29 cellular contexts compared by ENCODE assay signal in the genomic region with DNA sequence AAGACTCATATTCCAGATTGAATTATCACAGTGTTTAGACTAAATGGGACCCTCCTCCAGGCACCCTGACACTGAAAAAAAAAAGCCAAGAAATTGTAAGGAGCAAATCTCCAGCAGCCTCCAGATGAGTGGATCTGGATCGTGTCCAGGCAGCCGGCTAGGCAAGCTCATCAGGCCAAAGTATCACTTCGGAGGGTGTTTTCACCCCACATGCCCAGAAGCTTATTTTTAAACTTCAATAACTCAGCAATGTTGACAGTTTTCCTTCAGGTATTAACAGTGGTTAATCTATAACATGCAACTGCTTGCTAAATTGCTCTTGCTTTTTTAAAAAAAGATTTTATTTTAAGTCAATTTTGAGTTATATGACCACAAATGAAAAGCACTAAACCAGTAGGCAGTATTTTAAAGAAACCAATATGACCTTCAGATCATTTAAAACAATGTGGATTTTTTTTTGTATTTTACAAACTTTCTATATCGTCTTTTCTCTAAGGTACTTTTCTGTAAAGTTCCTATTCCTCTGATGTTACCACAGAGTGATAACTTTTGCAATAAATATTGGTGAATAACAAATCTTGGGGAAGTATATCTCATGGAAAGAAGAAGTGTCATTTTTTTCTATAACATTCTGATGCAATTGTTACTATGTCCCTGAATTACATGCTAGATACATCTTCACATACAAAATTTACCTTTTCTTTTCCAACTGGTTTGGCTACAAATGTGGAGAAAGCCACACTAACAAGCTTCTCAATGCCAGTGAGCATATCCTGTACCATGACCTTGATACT. TPM values are rescaled to one million over a fixed set of nuclear protein-coding genes. Genes with fewer than 3 reads are reported as not detected.
DNase-seq lines count a peak whose midpoint lies in the region; ATAC-seq and TF ChIP-seq lines count a peak whose summit lies in the region.
"Had no signal": no experiment of that assay in that cellular context is flagged by ENCODE, and none has a peak within 500 bp of the region (broad histone marks: within the 10 kb centered on the region; RNA-seq: fewer than 3 reads in every experiment).

No MANE protein-coding gene starts in this region.

- H3K4me3 ChIP-seq in Peyer's patch, result no peak overlapping the region
- H3K4me3 ChIP-seq in thyroid gland (replicated peaks in 1 of 3), result no peak overlapping the region
- H3K4me3 ChIP-seq: colonic mucosa, esophagus muscularis mucosa, gastrocnemius medialis, psoas muscle, SJSA1, skin epidermis had no signal

- DNase-seq in DMS79 treated with DMSO at 0.1 percent for 48 hours (lab: John Stamatoyannopoulos, UW) (peak; percentile 5), DMS79 (lab: John Stamatoyannopoulos, UW) (no peak), Peyer's patch (peak in 2 of 3 donors; percentile 58 to 63), left colon (peak in 1 of 2 donors; percentile 31), thyroid gland (peak; percentile 50 to 56), globus pallidus (ENCODE audit: low spot score) (no peak), caudate nucleus (lab: John Stamatoyannopoulos, UW) (no peak)
- DNase-seq in activated naive CD4-positive, alpha-beta T cell (lab: John Stamatoyannopoulos, UW), result no peak
- DNase-seq: activated CD4-positive, alpha-beta T cell treated with anti-CD3 and anti-CD28 coated beads, Interleukin-2, amount 10 ng/mL, durations not matched to agents 24 days and 14 days; activated naive CD4-positive, alpha-beta T cell treated with anti-CD3 and anti-CD28 coated beads, Interleukin-2, amount 50 U/mL, for 16 hours; activated T-cell treated with anti-CD3 and anti-CD28 coated beads, Interleukin-2, amount 50 U/mL, for 4 hours; colonic mucosa; effector memory CD8-positive, alpha-beta T cell; gastrocnemius medialis; Karpas-422; mammary epithelial cell; NCI-H1105; NCI-H2029; psoas muscle; T-helper 17 cell had no signal

- H3K27me3 ChIP-seq in Peyer's patch (no peaks in the 10 kb centered on the region), thyroid gland (no peaks in the 10 kb centered on the region)
- H3K27me3 ChIP-seq: colonic mucosa, esophagus muscularis mucosa, gastrocnemius medialis, neutrophil had no signal

- H3K36me3 ChIP-seq in Peyer's patch (no peaks in the 10 kb centered on the region), thyroid gland (no peaks in the 10 kb centered on the region)
- H3K36me3 ChIP-seq: colonic mucosa, esophagus muscularis mucosa, gastrocnemius medialis, neutrophil, SJSA1 had no signal

- WGBS in thyroid gland, 2 donors, result 34 to 41% methylated on average over 4 of the region's 4 CpGs

- H3K4me1 ChIP-seq in Peyer's patch (peaks cover 0 to 17% (median 2%) of the 10 kb centered on the region in 4 donors), thyroid gland (no peaks in the 10 kb centered on the region)
- H3K4me1 ChIP-seq: colonic mucosa, esophagus muscularis mucosa, gastrocnemius medialis, psoas muscle, SJSA1 had no signal

- TF ChIP-seq CTCF in Peyer's patch (IDR thresholded peaks at IDR 0.05), result no peak
- TF ChIP-seq CTCF in thyroid gland (IDR thresholded peaks at IDR 0.05), result no peak

- TF ChIP-seq POLR2A in Peyer's patch (IDR thresholded peaks at IDR 0.05), result no peak
- TF ChIP-seq POLR2A in thyroid gland (IDR thresholded peaks at IDR 0.05), result no peak

- H3K9me3 ChIP-seq in Peyer's patch (no peaks in the 10 kb centered on the region), thyroid gland (no peaks in the 10 kb centered on the region)
- H3K9me3 ChIP-seq: colonic mucosa, esophagus muscularis mucosa, gastrocnemius medialis, neutrophil, psoas muscle, SJSA1 had no signal

- peak overlapping the region in 2 of 4 donors; percentile 25 to 42 for H3K27ac ChIP-seq in Peyer's patch
- H3K27ac ChIP-seq in thyroid gland, result no peak overlapping the region
- H3K27ac ChIP-seq in caudate nucleus (ENCODE audit: low read depth, low read length), result no peak overlapping the region
- H3K27ac ChIP-seq: colonic mucosa, esophagus muscularis mucosa, gastrocnemius medialis, neutrophil, psoas muscle, SJSA1, skin epidermis had no signal

- peak; percentile 69 for ATAC-seq in left colon
- ATAC-seq: activated T-cell treated with anti-CD3 and anti-CD28 coated beads, Interleukin-2, amount 50 U/mL, for 4 hours; effector memory CD8-positive, alpha-beta T cell; gastrocnemius medialis; HCT116; psoas muscle; stimulated activated effector memory CD8-positive, alpha-beta T cell treated with anti-CD3 and anti-CD28 coated beads, Interleukin-12 subunit alpha, Interleukin-12 subunit beta, amount 100 ng/mL, for 72 hours; T-helper 17 cell had no signal

- intact Hi-C loops in left colon (cut with DNase I, micrococcal nuclease), result no loop called here
- intact Hi-C loops in thyroid gland (cut with DNase I), result no loop called here

RNA-seq across cellular contexts. Expression of gene ACOT12, which starts 30.6 kb away (rescaled TPM):
- total RNA-seq in Peyer's patch (1 to 10 TPM in 2 of 4 donors, not detected in 2; 3.7 to 6.5 TPM), left colon (not detected), thyroid gland (not detected)
- total RNA-seq: A172; activated CD4-positive, alpha-beta T cell treated with anti-CD3 and anti-CD28 coated beads, Interleukin-2, amount 10 ng/mL, durations not matched to agents 24 days and 14 days; activated T-cell treated with anti-CD3 and anti-CD28 coated beads, Interleukin-2, amount 50 U/mL, for 4 hours; B cell; bronchial epithelial cell; colonic mucosa; esophagus muscularis mucosa; mammary epithelial cell; psoas muscle; SJSA1; T-helper 17 cell had no signal

Comparison
In these comparisons a context has a peak if more than half of its experiments do, and no peak if none do; other contexts are left out.
1. DNase-seq: peak in DMS79 treated with DMSO at 0.1 percent for 48 hours (single experiment), Peyer's patch (2 of 3) and thyroid gland (2 of 2); none in DMS79 (single experiment), globus pallidus (single experiment), activated naive CD4-positive, alpha-beta T cell (0 of 4) and caudate nucleus (0 of 61).